In the genomic region with DNA sequence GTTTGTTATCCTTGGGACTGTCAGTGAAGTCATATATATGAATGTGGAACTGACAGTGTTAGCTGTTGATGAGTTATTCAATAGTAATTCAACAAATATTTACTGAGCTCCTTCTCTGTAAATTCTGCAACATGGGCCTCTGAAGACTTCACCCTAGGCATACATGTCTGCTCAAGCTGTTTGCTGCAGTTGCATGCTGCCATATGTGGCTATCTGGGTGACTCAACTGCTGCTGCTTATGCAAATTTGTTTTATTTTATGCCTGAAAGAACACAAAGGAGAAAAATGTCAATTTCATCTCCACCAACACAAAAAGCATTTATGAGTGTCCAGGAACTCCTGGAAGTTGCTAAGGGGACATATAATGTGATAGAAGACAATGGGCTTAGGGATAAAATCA, we compare ENCODE assay signal across 18 cellular contexts.
DNase-seq lines count a peak whose midpoint lies in the region; ATAC-seq and TF ChIP-seq lines count a peak whose summit lies in the region.
"Had no signal": no experiment of that assay in that cellular context is flagged by ENCODE, and none has a peak within 500 bp of the region (broad histone marks: within the 10 kb centered on the region; RNA-seq: fewer than 3 reads in every experiment).

No MANE protein-coding gene starts in this region.

- BruUV-seq in PC-3 (replicated peaks; lab: Mats Ljungman, UMichigan), result no TSS peak

- DNase-seq in GM23248 (peak; percentile 34), PC-3 (peak; percentile 93), fibroblast of lung (ENCODE audit: low read depth in 2 of 2) (peak; percentile 28 to 68), osteoblast (ENCODE audit: insufficient read length, low spot score, missing footprints) (peak; percentile 4), erythroblast (lab: John Stamatoyannopoulos, UW) (no peak), midbrain (lab: John Stamatoyannopoulos, UW) (no peak), NAMALWA (ENCODE audit: low spot score) (no peak)
- DNase-seq: activated B cell treated with CpG ODN at 0.5 μM for 24 hours; activated CD4-positive, alpha-beta memory T cell treated with anti-CD3 and anti-CD28 coated beads for 36 hours; activated gamma-delta T cell treated with Interleukin-2 at 50 U/mL for 16 hours; BE2C; caudate nucleus; dorsolateral prefrontal cortex; heart left ventricle; immature natural killer cell; NCI-H1436; upper lobe of left lung had no signal

- H3K79me2 ChIP-seq in GM23248 (ENCODE audit: insufficient read depth) (no peaks in the 10 kb centered on the region), PC-3 (ENCODE audit: low read length) (no peaks in the 10 kb centered on the region), fibroblast of lung (ENCODE audit: control insufficient read depth, insufficient read depth, low read length) (no peaks in the 10 kb centered on the region), osteoblast (ENCODE audit: insufficient read depth, low read length) (no peaks in the 10 kb centered on the region)

- no peaks in the 10 kb centered on the region for H3K9me2 ChIP-seq in GM23248 (ENCODE audit: insufficient read depth)
- no peaks in the 10 kb centered on the region for H3K9me2 ChIP-seq in PC-3 (replicated peaks; ENCODE audit: low read length)

- H3K4me2 ChIP-seq in GM23248 (ENCODE audit: unreplicated experiment), result no peak overlapping the region
- H3K4me2 ChIP-seq in PC-3 (ENCODE audit: low read length), result peak overlapping the region; percentile 51
- no peak overlapping the region for H3K4me2 ChIP-seq in fibroblast of lung (ENCODE audit: extremely low read depth, insufficient read depth, low read length)
- H3K4me2 ChIP-seq in osteoblast (ENCODE audit: insufficient read depth, low read length), result no peak overlapping the region

- peak; percentile 95 for ATAC-seq in PC-3
- ATAC-seq: heart left ventricle, SK-N-SH treated with all-trans-retinoic acid at 6 μM for 48 hours had no signal

- POLR2A ChIA-PET in PC-3 (lab: Charles Lee; ENCODE audit: unreplicated experiment), result interaction anchor here (0.6 to 0.8 kb wide), 2 partner anchors 96 to 123 kb away, joined by 5 to 6 read pairs; no protein-coding TSS in a partner anchor

- H3F3A ChIP-seq in GM23248 (ENCODE audit: insufficient read depth) (peaks cover 7% of the 10 kb centered on the region; the same call in 1 of the 2 replicates), PC-3 (ENCODE audit: low read length, unreplicated experiment) (no peaks in the 10 kb centered on the region)

- H3K36me3 ChIP-seq in GM23248 (ENCODE audit: low read depth) (no peaks in the 10 kb centered on the region), PC-3 (ENCODE audit: low read depth, low read length) (no peaks in the 10 kb centered on the region), fibroblast of lung (ENCODE audit: control insufficient read depth, insufficient read depth, low read length) (no peaks in the 10 kb centered on the region), osteoblast (ENCODE audit: insufficient read depth, low read length) (no peaks in the 10 kb centered on the region)
- H3K36me3 ChIP-seq: BE2C, heart left ventricle, upper lobe of left lung had no signal

- no peaks in the 10 kb centered on the region for H3K27me3 ChIP-seq in GM23248 (replicated peaks; ENCODE audit: insufficient read depth)
- no peaks in the 10 kb centered on the region for H3K27me3 ChIP-seq in PC-3 (ENCODE audit: low read length)
- H3K27me3 ChIP-seq in fibroblast of lung (ENCODE audit: control insufficient read depth, insufficient read depth, low read length), result no peaks in the 10 kb centered on the region
- H3K27me3 ChIP-seq in osteoblast (ENCODE audit: insufficient read depth, low read length), result no peaks in the 10 kb centered on the region
- H3K27me3 ChIP-seq: BE2C, dorsolateral prefrontal cortex, heart left ventricle, upper lobe of left lung had no signal

- TF ChIP-seq POLR2A in erythroblast (IDR thresholded peaks at IDR 0.05; ENCODE audit: low read length), result no peak

- H3K9me3 ChIP-seq in GM23248 (ENCODE audit: low read depth) (no peaks in the 10 kb centered on the region), PC-3 (ENCODE audit: low read length) (no peaks in the 10 kb centered on the region), fibroblast of lung (ENCODE audit: control insufficient read depth, insufficient read depth, low read depth, low read length) (no peaks in the 10 kb centered on the region), osteoblast (ENCODE audit: low read depth, low read length) (no peaks in the 10 kb centered on the region)
- H3K9me3 ChIP-seq: BE2C, upper lobe of left lung had no signal

- CTCF ChIA-PET in PC-3 (lab: Charles Lee), result interaction anchor here (1.1 kb wide), 2 partner anchors 37 to 96 kb away, joined by 3 to 5 read pairs; no protein-coding TSS in a partner anchor

- H4K20me1 ChIP-seq in GM23248 (ENCODE audit: insufficient read depth) (no peaks in the 10 kb centered on the region), PC-3 (ENCODE audit: low read length) (no peaks in the 10 kb centered on the region), fibroblast of lung (ENCODE audit: control insufficient read depth, extremely low read depth, insufficient read depth, low read length) (no peaks in the 10 kb centered on the region), osteoblast (ENCODE audit: insufficient read depth, low read length) (no peaks in the 10 kb centered on the region)

- intact Hi-C loops in PC-3 (cut with micrococcal nuclease), result loop anchor here (1.0 to 10.0 kb wide), 7 partner anchors 12 to 540 kb away; no protein-coding TSS in a partner anchor

- H3K9ac ChIP-seq in GM23248 (no peak overlapping the region), PC-3 (ENCODE audit: low read length) (no peak overlapping the region), fibroblast of lung (ENCODE audit: insufficient read depth, low read length) (no peak overlapping the region)

- H2AFZ ChIP-seq in GM23248, result no peak overlapping the region
- H2AFZ ChIP-seq in PC-3 (ENCODE audit: low read length), result no peak overlapping the region
- H2AFZ ChIP-seq in fibroblast of lung (ENCODE audit: low read length), result no peak overlapping the region
- no peak overlapping the region for H2AFZ ChIP-seq in osteoblast (ENCODE audit: low read length)

- in situ Hi-C loops in GM23248 (cut with MboI), result no loop called here

- H3K27ac ChIP-seq in GM23248 (no peak overlapping the region), PC-3 (ENCODE audit: low read length) (peak overlapping the region; percentile 68), fibroblast of lung (ENCODE audit: insufficient read depth, low read length) (no peak overlapping the region), osteoblast (ENCODE audit: low read depth, low read length) (no peak overlapping the region)
- H3K27ac ChIP-seq: dorsolateral prefrontal cortex, heart left ventricle, upper lobe of left lung had no signal

- TF ChIP-seq CTCF in PC-3 (conservative IDR thresholded peaks at IDR 0.05; ENCODE audit: low read depth, low read length) (no peak), fibroblast of lung (conservative IDR thresholded peaks at IDR 0.05 in 1 of 2, IDR thresholded peaks at IDR 0.05 in 1 of 2; ENCODE audit: low read depth in 1 of 2, low read length in 2 of 2) (no peak), osteoblast (IDR thresholded peaks at IDR 0.05; ENCODE audit: extremely low read depth, low read depth, low read length) (no peak)

- H3K4me3 ChIP-seq in GM23248 (no peak overlapping the region), PC-3 (ENCODE audit: low read length) (no peak overlapping the region), fibroblast of lung (replicated peaks in 1 of 4; ENCODE audit: control extremely low read depth in 1 of 4, insufficient read depth in 1 of 4, low read depth in 3 of 4, low read length in 4 of 4) (no peak overlapping the region), osteoblast (ENCODE audit: insufficient read depth, low read length) (no peak overlapping the region)
- H3K4me3 ChIP-seq: dorsolateral prefrontal cortex, heart left ventricle, upper lobe of left lung had no signal

- peaks cover 12% of the 10 kb centered on the region for H3K4me1 ChIP-seq in GM23248 (ENCODE audit: insufficient read depth)
- peaks cover 39% of the 10 kb centered on the region for H3K4me1 ChIP-seq in PC-3 (ENCODE audit: insufficient read depth, low read length)
- H3K4me1 ChIP-seq in fibroblast of lung (ENCODE audit: control insufficient read depth, extremely low read depth, insufficient read depth, low read length), result no peaks in the 10 kb centered on the region
- H3K4me1 ChIP-seq in osteoblast (ENCODE audit: insufficient read depth, low read length), result no peaks in the 10 kb centered on the region
- H3K4me1 ChIP-seq: BE2C, heart left ventricle, upper lobe of left lung had no signal

Comparison
In these comparisons a context has a peak if more than half of its experiments do, and no peak if none do; other contexts are left out.
1. DNase-seq: peak in GM23248 (single experiment), PC-3 (single experiment), fibroblast of lung (2 of 2) and osteoblast (single experiment); none in erythroblast (0 of 2), midbrain (single experiment) and NAMALWA (single experiment).